In genomic region chr15:41977757-41978369, GRCh38 we compare ENCODE assay signal across 32 cellular contexts. TPM values are rescaled to one million over a fixed set of nuclear protein-coding genes. Genes with fewer than 3 reads are reported as not detected.
"Had no signal": no experiment of that assay in that cellular context is flagged by ENCODE, and none has a peak within 500 bp of the region (broad histone marks: within the 10 kb centered on the region; RNA-seq: fewer than 3 reads in every experiment).

No MANE protein-coding gene starts in this region.

- H3K27me3 ChIP-seq: brain microvascular endothelial cell, MG63 had no signal

- DNase-seq: activated B cell treated with CpG ODN at 0.5 μM for 24 hours; activated CD4-positive, alpha-beta memory T cell treated with anti-CD3 and anti-CD28 coated beads, Interleukin-2, amount 10 ng/mL, durations not matched to agents 7 days and 5 days; activated CD4-positive, alpha-beta T cell treated with anti-CD3 and anti-CD28 coated beads for 48 hours; activated gamma-delta T cell treated with Interleukin-2 at 50 U/mL for 16 hours; activated naive CD4-positive, alpha-beta T cell treated with anti-CD3 and anti-CD28 coated beads for 36 hours; activated naive CD8-positive, alpha-beta T cell treated with anti-CD3 and anti-CD28 coated beads for 36 hours; activated T-cell treated with anti-CD3 and anti-CD28 coated beads for 4 hours; activated T-cell treated with anti-CD3 and anti-CD28 coated beads, Interleukin-2, amount 50 U/mL, for 4 hours; amniotic stem cell; aorta; brain microvascular endothelial cell; IMR-90; Karpas-422; KBM-7; MG63; NCI-H1048; NCI-H1105 treated with DMSO at 0.1 percent for 48 hours; NCI-H1436; NCI-H1694; NCI-H1930; NCI-H2081 treated with DMSO at 0.1 percent for 48 hours; NCI-H226; NCI-H446 treated with DMSO at 0.1 percent for 48 hours; NCI-H524; NCI-H69; NCI-H82; SHP77; SK-N-SH had no signal

- H3K4me2 ChIP-seq: SK-N-SH had no signal

- H3K4me3 ChIP-seq: MG63, SJSA1 had no signal

- ATAC-seq: activated T-cell treated with anti-CD3 and anti-CD28 coated beads, Interleukin-2, amount 50 U/mL, for 4 hours had no signal

- H3K27ac ChIP-seq: brain microvascular endothelial cell, SJSA1 had no signal

- H3K9ac ChIP-seq: SK-N-SH had no signal

- H3K9me3 ChIP-seq: MG63, SJSA1, SK-N-SH had no signal

- H3K36me3 ChIP-seq: brain microvascular endothelial cell, MG63, SJSA1 had no signal

RNA-seq across cellular contexts. Expression of gene PLA2G4E, which starts 43.0 kb away (rescaled TPM):
- total RNA-seq: activated B cell treated with CpG ODN at 0.5 μM for 24 hours; activated CD4-positive, alpha-beta memory T cell treated with anti-CD3 and anti-CD28 coated beads, Interleukin-2, amount 10 ng/mL, durations not matched to agents 7 days and 5 days; activated CD8-positive, alpha-beta memory T cell treated with anti-CD3 and anti-CD28 coated beads for 36 hours; activated naive CD4-positive, alpha-beta T cell treated with anti-CD3 and anti-CD28 coated beads for 36 hours; activated naive CD8-positive, alpha-beta T cell treated with anti-CD3 and anti-CD28 coated beads for 36 hours; activated T-cell treated with anti-CD3 and anti-CD28 coated beads, Interleukin-2, amount 50 U/mL, for 4 hours; activated T-helper 1 cell treated with anti-CD3 and anti-CD28 coated beads, Interleukin-12 subunit alpha, Interleukin-12 subunit beta, Interleukin-2, Interleukin-4 antibody, amounts not matched to agents 30 ng/mL and 10 ng/mL and 1 ng/mL, durations not matched to agents 14 hours and 24 hours and 36 hours; aorta; IMR-90; RPMI7951; SJSA1 had no signal
